In the genomic region with DNA sequence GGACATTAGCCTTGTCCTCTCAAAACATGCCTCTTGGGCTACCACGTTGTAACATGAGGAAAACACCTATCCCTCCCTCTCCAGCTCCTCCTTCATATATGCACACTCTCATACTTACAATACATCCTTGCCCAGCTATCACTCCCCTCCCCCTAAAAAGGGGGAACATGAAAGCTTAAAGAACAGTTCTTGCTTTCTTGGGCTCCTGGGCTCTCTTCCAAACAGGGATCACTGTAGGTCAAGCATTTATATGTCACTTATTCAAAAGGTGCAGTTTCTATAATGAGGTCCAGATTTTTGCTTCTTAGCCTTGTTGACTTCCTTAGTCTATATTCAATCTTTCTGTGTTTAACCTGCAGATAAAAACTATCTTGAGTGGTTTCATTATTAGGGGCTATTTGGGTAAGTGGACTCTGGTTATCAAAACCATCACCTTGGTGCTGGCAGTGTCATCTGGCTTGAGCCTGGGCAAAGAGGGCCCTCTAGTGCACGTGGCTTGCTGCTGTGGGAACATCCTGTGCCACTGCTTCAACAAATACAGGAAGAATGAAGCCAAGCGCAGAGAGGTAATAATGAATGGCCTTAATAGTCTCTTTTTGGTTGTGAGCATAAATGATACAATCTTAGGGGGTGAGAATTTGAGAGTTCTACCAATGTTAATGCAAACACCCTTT, we compare ENCODE assay signal across 9 cellular contexts.
A peak's percentile ranks its signal among the peaks of the same experiment; 100 is the strongest.
DNase-seq lines count a peak whose midpoint lies in the region; ATAC-seq and FAIRE-seq lines count a peak whose summit lies in the region.
"Had no signal": no experiment of that assay in that cellular context is flagged by ENCODE, and none has a peak within 500 bp of the region (broad histone marks: within the 10 kb centered on the region; RNA-seq: fewer than 3 reads in every experiment).

No MANE protein-coding gene starts in this region.

- no peaks in the 10 kb centered on the region for H3K4me1 ChIP-seq in effector memory CD4-positive, alpha-beta T cell (ENCODE audit: control insufficient read depth, insufficient read depth, low read length, poor library complexity, severe bottlenecking)

- DNase-seq in GM03348 (ENCODE audit: low spot score), result peak; percentile 5
- DNase-seq in UCSD-AML1 (lab: John Stamatoyannopoulos, UW; ENCODE audit: unreplicated experiment), result peak; percentile 23
- DNase-seq in GM19238 (ENCODE audit: insufficient read length, low spot score), result no peak
- no peak for DNase-seq in effector memory CD4-positive, alpha-beta T cell
- no peak for DNase-seq in mesenteric fat pad (ENCODE audit: low spot score)
- no peak for DNase-seq in activated naive CD4-positive, alpha-beta T cell treated with anti-CD3 and anti-CD28 coated beads, Interleukin-2, amount 50 U/mL, for 72 hours (ENCODE audit: low spot score in 2 of 2)

- H3K27me3 ChIP-seq in effector memory CD4-positive, alpha-beta T cell (replicated peaks; ENCODE audit: control insufficient read depth, insufficient read depth, low read length, poor library complexity, severe bottlenecking), result no peaks in the 10 kb centered on the region
- H3K27me3 ChIP-seq: upper lobe of left lung had no signal

- H3K27ac ChIP-seq in effector memory CD4-positive, alpha-beta T cell (ENCODE audit: insufficient read depth, low read length, poor library complexity, severe bottlenecking), result no peak overlapping the region
- H3K27ac ChIP-seq: upper lobe of left lung had no signal

- peak; percentile 85 for FAIRE-seq in islet of Langerhans (lab: Jason Lieb, UNC)

- ATAC-seq in HG02759 (IDR thresholded peaks at IDR 0.05; ENCODE audit: unreplicated experiment), result peak; percentile 65
- no peak for ATAC-seq in activated naive CD4-positive, alpha-beta T cell treated with anti-CD3 and anti-CD28 coated beads, Interleukin-2, amount 50 U/mL, for 72 hours

- H3K36me3 ChIP-seq in effector memory CD4-positive, alpha-beta T cell (ENCODE audit: control insufficient read depth, insufficient read depth, low read length), result no peaks in the 10 kb centered on the region
- H3K36me3 ChIP-seq: upper lobe of left lung had no signal

- no peaks in the 10 kb centered on the region for H3K9me3 Mint-ChIP-seq in activated naive CD4-positive, alpha-beta T cell treated with anti-CD3 and anti-CD28 coated beads, Interleukin-2, amount 50 U/mL, for 72 hours

- peaks cover 0 to 8% of the 10 kb centered on the region in 2 donors for H3K36me3 Mint-ChIP-seq in activated naive CD4-positive, alpha-beta T cell treated with anti-CD3 and anti-CD28 coated beads, Interleukin-2, amount 50 U/mL, for 72 hours

- no peak overlapping the region for H3K4me3 ChIP-seq in effector memory CD4-positive, alpha-beta T cell (ENCODE audit: insufficient read depth, low read depth, low read length, poor library complexity, severe bottlenecking)
- H3K4me3 ChIP-seq: upper lobe of left lung had no signal

- no peak overlapping the region for H3K27ac Mint-ChIP-seq in activated naive CD4-positive, alpha-beta T cell treated with anti-CD3 and anti-CD28 coated beads, Interleukin-2, amount 50 U/mL, for 72 hours

- no peaks in the 10 kb centered on the region for H3K9me3 ChIP-seq in effector memory CD4-positive, alpha-beta T cell (ENCODE audit: control insufficient read depth, low read length)
- H3K9me3 ChIP-seq: upper lobe of left lung had no signal

Comparison
In these comparisons a context has a peak if more than half of its experiments do, and no peak if none do; other contexts are left out.
1. DNase-seq: peak in GM03348 (single experiment) and UCSD-AML1 (single experiment); none in GM19238 (single experiment), effector memory CD4-positive, alpha-beta T cell (0 of 3), mesenteric fat pad (single experiment) and activated naive CD4-positive, alpha-beta T cell treated with anti-CD3 and anti-CD28 coated beads, Interleukin-2, amount 50 U/mL, for 72 hours (0 of 2).